ENCODE assay signal across 8 cellular contexts in genomic region chr14:58298880-58299664, GRCh38. TPM values are rescaled to one million over a fixed set of nuclear protein-coding genes. Genes with fewer than 3 reads are reported as not detected.
DNase-seq lines count a peak whose midpoint lies in the region; ATAC-seq and TF ChIP-seq lines count a peak whose summit lies in the region.

No MANE protein-coding gene starts in this region.

- H3K27ac ChIP-seq in iPS DF 6.9 (ENCODE audit: low read length): no peak overlapping the region

- intact Hi-C loops in sciatic nerve (cut with DNase I): no loop called here

- H3K4me3 ChIP-seq in astrocyte of the cerebellum (ENCODE audit: low read depth, low read length) (peak overlapping the region; percentile 59), iPS DF 6.9 (ENCODE audit: low read length) (peak overlapping the region; percentile 51)

- H3K9me3 ChIP-seq in iPS DF 6.9 (ENCODE audit: control insufficient read depth, insufficient read depth, low read length): no peaks in the 10 kb centered on the region

- TF ChIP-seq CTCF in astrocyte of the cerebellum (IDR thresholded peaks at IDR 0.05; ENCODE audit: low read depth, low read length, missing control alignments): no peak

- H3K27me3 ChIP-seq in iPS DF 6.9 (ENCODE audit: control insufficient read depth, insufficient read depth, low read length): no peaks in the 10 kb centered on the region

- ATAC-seq in HG02588 (IDR thresholded peaks at IDR 0.05; ENCODE audit: unreplicated experiment): peak; percentile 14
- ATAC-seq in sciatic nerve: peak; percentile 30
- no peak for ATAC-seq in GM18519 (IDR thresholded peaks at IDR 0.05; ENCODE audit: low FRiP score, unreplicated experiment)
- no peak for ATAC-seq in HG03175 (IDR thresholded peaks at IDR 0.05; ENCODE audit: unreplicated experiment)

- H3K36me3 ChIP-seq in iPS DF 6.9 (ENCODE audit: control insufficient read depth, insufficient read depth, low read length): peaks cover 6% of the 10 kb centered on the region; the same call in 1 of the 2 replicates

- in situ Hi-C loops in G401 (cut with HindIII; ENCODE audit: low sequenced_read_pairs) (no loop called here), astrocyte of the cerebellum (cut with HindIII; ENCODE audit: low sequenced_read_pairs) (no loop called here)

- WGBS in iPS DF 6.9 (ENCODE audit: insufficient coverage, insufficient read length): no CpG with 5 or more reads among the region's 84 CpGs

- no peaks in the 10 kb centered on the region for H3K4me1 ChIP-seq in iPS DF 6.9 (ENCODE audit: control insufficient read depth, insufficient read depth, low read length)

- peak; percentile 21 for DNase-seq in G401 (ENCODE audit: low spot score)
- DNase-seq in SW480 (ENCODE audit: low spot score): peak; percentile 6
- DNase-seq in astrocyte of the cerebellum (ENCODE audit: low read depth): no peak
- DNase-seq in iPS DF 6.9 (ENCODE audit: low read depth, low spot score): no peak
- DNase-seq in sciatic nerve (ENCODE audit: low spot score): peak; percentile 68

RNA-seq across cellular contexts. Expression of gene ARID4A, which starts 0.7 kb away (rescaled TPM):
- total RNA-seq in G401 (2014; rRNA removed; shearing (Covaris generic)): 6.9 and 8.5 TPM in 2 replicates
- total RNA-seq in sciatic nerve: 38.4 TPM

RNA-seq across cellular contexts. Expression of gene PSMA3, which starts 54.4 kb away (rescaled TPM):
- 208 and 305 TPM in 2 replicates for total RNA-seq in G401 (2014; rRNA removed; shearing (Covaris generic))
- 127 TPM for total RNA-seq in sciatic nerve

Comparison
In these comparisons a context has a peak if more than half of its experiments do, and no peak if none do; other contexts are left out.
1. DNase-seq: peak in G401 (single experiment), SW480 (single experiment) and sciatic nerve (single experiment); none in astrocyte of the cerebellum (single experiment) and iPS DF 6.9 (single experiment).
2. ATAC-seq: peak in HG02588 (single experiment) and sciatic nerve (single experiment); none in GM18519 (single experiment) and HG03175 (single experiment).